Comparison of ENCODE assay signal across 1 cellular context in the genomic region with DNA sequence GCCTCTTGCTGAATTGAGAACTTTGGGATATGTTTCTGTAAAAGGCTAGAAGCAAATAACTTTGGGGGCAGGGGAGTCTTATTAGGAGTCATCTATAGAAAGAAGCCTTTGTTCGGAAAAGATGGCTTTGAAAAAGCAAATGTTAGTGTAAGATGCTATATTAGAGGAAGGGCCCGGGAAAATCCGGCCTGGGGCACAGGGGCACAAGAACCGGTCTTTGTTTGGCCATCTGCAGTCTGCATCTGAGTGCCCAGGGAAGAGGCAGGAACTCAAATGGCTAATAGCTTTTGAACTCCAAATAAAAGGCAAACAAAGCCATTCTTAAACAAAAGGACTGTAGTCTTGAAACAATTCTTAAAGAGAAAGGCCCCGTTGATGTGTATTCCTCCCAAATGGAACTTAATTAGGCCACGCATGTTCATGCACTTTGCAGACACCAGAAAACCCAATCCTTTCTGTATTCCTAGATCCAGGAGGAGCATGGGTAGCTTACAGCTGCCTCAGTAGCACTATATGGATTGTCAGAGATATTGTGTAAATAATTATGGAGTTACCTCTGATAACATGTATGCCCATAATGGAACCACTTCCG.
TF ChIP-seq lines count a peak whose summit lies in the region.

No MANE protein-coding gene starts in this region.

TF ChIP-seq in HepG2, 621 proteins besides CTCF, POLR2A, EP300 and RAD21 (continued from another document and continues in another):
- TF ChIP-seq, protein P1, sequence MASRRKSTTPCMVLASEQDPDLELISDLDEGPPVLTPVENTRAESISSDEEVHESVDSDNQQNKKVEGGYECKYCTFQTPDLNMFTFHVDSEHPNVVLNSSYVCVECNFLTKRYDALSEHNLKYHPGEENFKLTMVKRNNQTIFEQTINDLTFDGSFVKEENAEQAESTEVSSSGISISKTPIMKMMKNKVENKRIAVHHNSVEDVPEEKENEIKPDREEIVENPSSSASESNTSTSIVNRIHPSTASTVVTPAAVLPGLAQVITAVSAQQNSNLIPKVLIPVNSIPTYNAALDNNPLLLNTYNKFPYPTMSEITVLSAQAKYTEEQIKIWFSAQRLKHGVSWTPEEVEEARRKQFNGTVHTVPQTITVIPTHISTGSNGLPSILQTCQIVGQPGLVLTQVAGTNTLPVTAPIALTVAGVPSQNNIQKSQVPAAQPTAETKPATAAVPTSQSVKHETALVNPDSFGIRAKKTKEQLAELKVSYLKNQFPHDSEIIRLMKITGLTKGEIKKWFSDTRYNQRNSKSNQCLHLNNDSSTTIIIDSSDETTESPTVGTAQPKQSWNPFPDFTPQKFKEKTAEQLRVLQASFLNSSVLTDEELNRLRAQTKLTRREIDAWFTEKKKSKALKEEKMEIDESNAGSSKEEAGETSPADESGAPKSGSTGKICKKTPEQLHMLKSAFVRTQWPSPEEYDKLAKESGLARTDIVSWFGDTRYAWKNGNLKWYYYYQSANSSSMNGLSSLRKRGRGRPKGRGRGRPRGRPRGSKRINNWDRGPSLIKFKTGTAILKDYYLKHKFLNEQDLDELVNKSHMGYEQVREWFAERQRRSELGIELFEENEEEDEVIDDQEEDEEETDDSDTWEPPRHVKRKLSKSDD (CRISPR knock-in tag; IDR thresholded peaks at IDR 0.05; ENCODE audit: low read depth) = no peak
- peak; percentile 28; the same call in 1 of the 2 replicates for TF ChIP-seq KDM4B (CRISPR knock-in tag; IDR thresholded peaks at IDR 0.05)
- TF ChIP-seq HNRNPL (IDR thresholded peaks at IDR 0.05; ENCODE audit: low read depth, low read length) = peak; percentile 90
- TF ChIP-seq, protein P2, sequence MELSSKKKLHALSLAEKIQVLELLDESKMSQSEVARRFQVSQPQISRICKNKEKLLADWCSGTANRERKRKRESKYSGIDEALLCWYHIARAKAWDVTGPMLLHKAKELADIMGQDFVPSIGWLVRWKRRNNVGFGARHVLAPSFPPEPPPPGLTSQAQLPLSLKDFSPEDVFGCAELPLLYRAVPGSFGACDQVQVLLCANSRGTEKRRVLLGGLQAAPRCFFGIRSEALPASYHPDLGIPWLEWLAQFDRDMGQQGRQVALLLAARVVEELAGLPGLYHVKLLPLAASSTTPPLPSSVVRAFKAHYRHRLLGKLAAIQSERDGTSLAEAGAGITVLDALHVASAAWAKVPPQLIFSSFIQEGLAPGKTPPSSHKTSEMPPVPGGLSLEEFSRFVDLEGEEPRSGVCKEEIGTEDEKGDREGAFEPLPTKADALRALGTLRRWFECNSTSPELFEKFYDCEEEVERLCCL (CRISPR knock-in tag; IDR thresholded peaks at IDR 0.05; ENCODE audit: borderline replicate concordance) = no peak
- TF ChIP-seq PTBP1 (IDR thresholded peaks at IDR 0.05; ENCODE audit: low read depth, low read length, poor library complexity, severe bottlenecking) = no peak
- TF ChIP-seq ISL2 (CRISPR knock-in tag; IDR thresholded peaks at IDR 0.05) = peak; percentile 92
- TF ChIP-seq, protein P3, sequence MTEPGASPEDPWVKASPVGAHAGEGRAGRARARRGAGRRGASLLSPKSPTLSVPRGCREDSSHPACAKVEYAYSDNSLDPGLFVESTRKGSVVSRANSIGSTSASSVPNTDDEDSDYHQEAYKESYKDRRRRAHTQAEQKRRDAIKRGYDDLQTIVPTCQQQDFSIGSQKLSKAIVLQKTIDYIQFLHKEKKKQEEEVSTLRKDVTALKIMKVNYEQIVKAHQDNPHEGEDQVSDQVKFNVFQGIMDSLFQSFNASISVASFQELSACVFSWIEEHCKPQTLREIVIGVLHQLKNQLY (CRISPR knock-in tag; IDR thresholded peaks at IDR 0.05) = peak; percentile 66; the same call in 1 of the 2 replicates
- TF ChIP-seq ZNF569 (CRISPR knock-in tag; IDR thresholded peaks at IDR 0.05; ENCODE audit: borderline replicate concordance) = no peak
- no peak for TF ChIP-seq THYN1 (CRISPR knock-in tag; IDR thresholded peaks at IDR 0.05; ENCODE audit: borderline replicate concordance, low read depth)
- no peak for TF ChIP-seq ZNF543 (CRISPR knock-in tag; IDR thresholded peaks at IDR 0.05)
- TF ChIP-seq ZNF20 (CRISPR knock-in tag; IDR thresholded peaks at IDR 0.05) = no peak
- no peak; the same call in none of the 2 replicates for TF ChIP-seq CHD4 (IDR thresholded peaks at IDR 0.05; ENCODE audit: borderline replicate concordance, low read length)
- TF ChIP-seq, protein P4, sequence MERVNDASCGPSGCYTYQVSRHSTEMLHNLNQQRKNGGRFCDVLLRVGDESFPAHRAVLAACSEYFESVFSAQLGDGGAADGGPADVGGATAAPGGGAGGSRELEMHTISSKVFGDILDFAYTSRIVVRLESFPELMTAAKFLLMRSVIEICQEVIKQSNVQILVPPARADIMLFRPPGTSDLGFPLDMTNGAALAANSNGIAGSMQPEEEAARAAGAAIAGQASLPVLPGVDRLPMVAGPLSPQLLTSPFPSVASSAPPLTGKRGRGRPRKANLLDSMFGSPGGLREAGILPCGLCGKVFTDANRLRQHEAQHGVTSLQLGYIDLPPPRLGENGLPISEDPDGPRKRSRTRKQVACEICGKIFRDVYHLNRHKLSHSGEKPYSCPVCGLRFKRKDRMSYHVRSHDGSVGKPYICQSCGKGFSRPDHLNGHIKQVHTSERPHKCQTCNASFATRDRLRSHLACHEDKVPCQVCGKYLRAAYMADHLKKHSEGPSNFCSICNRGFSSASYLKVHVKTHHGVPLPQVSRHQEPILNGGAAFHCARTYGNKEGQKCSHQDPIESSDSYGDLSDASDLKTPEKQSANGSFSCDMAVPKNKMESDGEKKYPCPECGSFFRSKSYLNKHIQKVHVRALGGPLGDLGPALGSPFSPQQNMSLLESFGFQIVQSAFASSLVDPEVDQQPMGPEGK (CRISPR knock-in tag; IDR thresholded peaks at IDR 0.05) = peak; percentile 60; the same call in 1 of the 2 replicates
- peak; percentile 13; the same call in 1 of the 2 replicates for TF ChIP-seq SRF (IDR thresholded peaks at IDR 0.05; ENCODE audit: low read depth, low read length)
- TF ChIP-seq, protein P5, sequence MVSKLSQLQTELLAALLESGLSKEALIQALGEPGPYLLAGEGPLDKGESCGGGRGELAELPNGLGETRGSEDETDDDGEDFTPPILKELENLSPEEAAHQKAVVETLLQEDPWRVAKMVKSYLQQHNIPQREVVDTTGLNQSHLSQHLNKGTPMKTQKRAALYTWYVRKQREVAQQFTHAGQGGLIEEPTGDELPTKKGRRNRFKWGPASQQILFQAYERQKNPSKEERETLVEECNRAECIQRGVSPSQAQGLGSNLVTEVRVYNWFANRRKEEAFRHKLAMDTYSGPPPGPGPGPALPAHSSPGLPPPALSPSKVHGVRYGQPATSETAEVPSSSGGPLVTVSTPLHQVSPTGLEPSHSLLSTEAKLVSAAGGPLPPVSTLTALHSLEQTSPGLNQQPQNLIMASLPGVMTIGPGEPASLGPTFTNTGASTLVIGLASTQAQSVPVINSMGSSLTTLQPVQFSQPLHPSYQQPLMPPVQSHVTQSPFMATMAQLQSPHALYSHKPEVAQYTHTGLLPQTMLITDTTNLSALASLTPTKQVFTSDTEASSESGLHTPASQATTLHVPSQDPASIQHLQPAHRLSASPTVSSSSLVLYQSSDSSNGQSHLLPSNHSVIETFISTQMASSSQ (IDR thresholded peaks at IDR 0.05; ENCODE audit: low read depth) = peak; percentile 51; the same call in 1 of the 2 replicates
- TF ChIP-seq, protein P5 (CRISPR knock-in tag; IDR thresholded peaks at IDR 0.05; ENCODE audit: borderline replicate concordance) = no peak
- TF ChIP-seq, protein P6, sequence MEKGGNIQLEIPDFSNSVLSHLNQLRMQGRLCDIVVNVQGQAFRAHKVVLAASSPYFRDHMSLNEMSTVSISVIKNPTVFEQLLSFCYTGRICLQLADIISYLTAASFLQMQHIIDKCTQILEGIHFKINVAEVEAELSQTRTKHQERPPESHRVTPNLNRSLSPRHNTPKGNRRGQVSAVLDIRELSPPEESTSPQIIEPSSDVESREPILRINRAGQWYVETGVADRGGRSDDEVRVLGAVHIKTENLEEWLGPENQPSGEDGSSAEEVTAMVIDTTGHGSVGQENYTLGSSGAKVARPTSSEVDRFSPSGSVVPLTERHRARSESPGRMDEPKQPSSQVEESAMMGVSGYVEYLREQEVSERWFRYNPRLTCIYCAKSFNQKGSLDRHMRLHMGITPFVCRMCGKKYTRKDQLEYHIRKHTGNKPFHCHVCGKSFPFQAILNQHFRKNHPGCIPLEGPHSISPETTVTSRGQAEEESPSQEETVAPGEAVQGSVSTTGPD (CRISPR knock-in tag; IDR thresholded peaks at IDR 0.05) = 0 out of 2 replicates have a peak, but pooled peaks have one; percentile 27
- TF ChIP-seq, protein P7, sequence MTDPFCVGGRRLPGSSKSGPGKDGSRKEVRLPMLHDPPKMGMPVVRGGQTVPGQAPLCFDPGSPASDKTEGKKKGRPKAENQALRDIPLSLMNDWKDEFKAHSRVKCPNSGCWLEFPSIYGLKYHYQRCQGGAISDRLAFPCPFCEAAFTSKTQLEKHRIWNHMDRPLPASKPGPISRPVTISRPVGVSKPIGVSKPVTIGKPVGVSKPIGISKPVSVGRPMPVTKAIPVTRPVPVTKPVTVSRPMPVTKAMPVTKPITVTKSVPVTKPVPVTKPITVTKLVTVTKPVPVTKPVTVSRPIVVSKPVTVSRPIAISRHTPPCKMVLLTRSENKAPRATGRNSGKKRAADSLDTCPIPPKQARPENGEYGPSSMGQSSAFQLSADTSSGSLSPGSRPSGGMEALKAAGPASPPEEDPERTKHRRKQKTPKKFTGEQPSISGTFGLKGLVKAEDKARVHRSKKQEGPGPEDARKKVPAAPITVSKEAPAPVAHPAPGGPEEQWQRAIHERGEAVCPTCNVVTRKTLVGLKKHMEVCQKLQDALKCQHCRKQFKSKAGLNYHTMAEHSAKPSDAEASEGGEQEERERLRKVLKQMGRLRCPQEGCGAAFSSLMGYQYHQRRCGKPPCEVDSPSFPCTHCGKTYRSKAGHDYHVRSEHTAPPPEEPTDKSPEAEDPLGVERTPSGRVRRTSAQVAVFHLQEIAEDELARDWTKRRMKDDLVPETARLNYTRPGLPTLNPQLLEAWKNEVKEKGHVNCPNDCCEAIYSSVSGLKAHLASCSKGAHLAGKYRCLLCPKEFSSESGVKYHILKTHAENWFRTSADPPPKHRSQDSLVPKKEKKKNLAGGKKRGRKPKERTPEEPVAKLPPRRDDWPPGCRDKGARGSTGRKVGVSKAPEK (CRISPR knock-in tag; IDR thresholded peaks at IDR 0.05; ENCODE audit: borderline replicate concordance) = 0 out of 2 replicates have a peak, but pooled peaks have one; percentile 6
- no peak for TF ChIP-seq ZSCAN21 (CRISPR knock-in tag; IDR thresholded peaks at IDR 0.05; ENCODE audit: borderline replicate concordance)
- no peak for TF ChIP-seq PLRG1 (conservative IDR thresholded peaks at IDR 0.05)
- TF ChIP-seq, protein P8, sequence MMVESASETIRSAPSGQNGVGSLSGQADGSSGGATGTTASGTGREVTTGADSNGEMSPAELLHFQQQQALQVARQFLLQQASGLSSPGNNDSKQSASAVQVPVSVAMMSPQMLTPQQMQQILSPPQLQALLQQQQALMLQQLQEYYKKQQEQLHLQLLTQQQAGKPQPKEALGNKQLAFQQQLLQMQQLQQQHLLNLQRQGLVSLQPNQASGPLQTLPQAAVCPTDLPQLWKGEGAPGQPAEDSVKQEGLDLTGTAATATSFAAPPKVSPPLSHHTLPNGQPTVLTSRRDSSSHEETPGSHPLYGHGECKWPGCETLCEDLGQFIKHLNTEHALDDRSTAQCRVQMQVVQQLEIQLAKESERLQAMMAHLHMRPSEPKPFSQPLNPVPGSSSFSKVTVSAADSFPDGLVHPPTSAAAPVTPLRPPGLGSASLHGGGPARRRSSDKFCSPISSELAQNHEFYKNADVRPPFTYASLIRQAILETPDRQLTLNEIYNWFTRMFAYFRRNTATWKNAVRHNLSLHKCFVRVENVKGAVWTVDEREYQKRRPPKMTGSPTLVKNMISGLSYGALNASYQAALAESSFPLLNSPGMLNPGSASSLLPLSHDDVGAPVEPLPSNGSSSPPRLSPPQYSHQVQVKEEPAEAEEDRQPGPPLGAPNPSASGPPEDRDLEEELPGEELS (CRISPR knock-in tag; IDR thresholded peaks at IDR 0.05) = peak; percentile 77
- peak; percentile 81; the same call in 1 of the 2 replicates for TF ChIP-seq MED13 (CRISPR knock-in tag; IDR thresholded peaks at IDR 0.05)
- TF ChIP-seq, protein P9, sequence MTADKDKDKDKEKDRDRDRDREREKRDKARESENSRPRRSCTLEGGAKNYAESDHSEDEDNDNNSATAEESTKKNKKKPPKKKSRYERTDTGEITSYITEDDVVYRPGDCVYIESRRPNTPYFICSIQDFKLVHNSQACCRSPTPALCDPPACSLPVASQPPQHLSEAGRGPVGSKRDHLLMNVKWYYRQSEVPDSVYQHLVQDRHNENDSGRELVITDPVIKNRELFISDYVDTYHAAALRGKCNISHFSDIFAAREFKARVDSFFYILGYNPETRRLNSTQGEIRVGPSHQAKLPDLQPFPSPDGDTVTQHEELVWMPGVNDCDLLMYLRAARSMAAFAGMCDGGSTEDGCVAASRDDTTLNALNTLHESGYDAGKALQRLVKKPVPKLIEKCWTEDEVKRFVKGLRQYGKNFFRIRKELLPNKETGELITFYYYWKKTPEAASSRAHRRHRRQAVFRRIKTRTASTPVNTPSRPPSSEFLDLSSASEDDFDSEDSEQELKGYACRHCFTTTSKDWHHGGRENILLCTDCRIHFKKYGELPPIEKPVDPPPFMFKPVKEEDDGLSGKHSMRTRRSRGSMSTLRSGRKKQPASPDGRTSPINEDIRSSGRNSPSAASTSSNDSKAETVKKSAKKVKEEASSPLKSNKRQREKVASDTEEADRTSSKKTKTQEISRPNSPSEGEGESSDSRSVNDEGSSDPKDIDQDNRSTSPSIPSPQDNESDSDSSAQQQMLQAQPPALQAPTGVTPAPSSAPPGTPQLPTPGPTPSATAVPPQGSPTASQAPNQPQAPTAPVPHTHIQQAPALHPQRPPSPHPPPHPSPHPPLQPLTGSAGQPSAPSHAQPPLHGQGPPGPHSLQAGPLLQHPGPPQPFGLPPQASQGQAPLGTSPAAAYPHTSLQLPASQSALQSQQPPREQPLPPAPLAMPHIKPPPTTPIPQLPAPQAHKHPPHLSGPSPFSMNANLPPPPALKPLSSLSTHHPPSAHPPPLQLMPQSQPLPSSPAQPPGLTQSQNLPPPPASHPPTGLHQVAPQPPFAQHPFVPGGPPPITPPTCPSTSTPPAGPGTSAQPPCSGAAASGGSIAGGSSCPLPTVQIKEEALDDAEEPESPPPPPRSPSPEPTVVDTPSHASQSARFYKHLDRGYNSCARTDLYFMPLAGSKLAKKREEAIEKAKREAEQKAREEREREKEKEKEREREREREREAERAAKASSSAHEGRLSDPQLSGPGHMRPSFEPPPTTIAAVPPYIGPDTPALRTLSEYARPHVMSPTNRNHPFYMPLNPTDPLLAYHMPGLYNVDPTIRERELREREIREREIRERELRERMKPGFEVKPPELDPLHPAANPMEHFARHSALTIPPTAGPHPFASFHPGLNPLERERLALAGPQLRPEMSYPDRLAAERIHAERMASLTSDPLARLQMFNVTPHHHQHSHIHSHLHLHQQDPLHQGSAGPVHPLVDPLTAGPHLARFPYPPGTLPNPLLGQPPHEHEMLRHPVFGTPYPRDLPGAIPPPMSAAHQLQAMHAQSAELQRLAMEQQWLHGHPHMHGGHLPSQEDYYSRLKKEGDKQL (CRISPR knock-in tag; IDR thresholded peaks at IDR 0.05; ENCODE audit: low read depth) = peak; percentile 24; the same call in 1 of the 2 replicates
- TF ChIP-seq GATAD2A (CRISPR knock-in tag; IDR thresholded peaks at IDR 0.05) = peak; percentile 62
- TF ChIP-seq RXRA (CRISPR knock-in tag; IDR thresholded peaks at IDR 0.05) = peak; percentile 45; the same call in 1 of the 2 replicates
